In the genomic region with DNA sequence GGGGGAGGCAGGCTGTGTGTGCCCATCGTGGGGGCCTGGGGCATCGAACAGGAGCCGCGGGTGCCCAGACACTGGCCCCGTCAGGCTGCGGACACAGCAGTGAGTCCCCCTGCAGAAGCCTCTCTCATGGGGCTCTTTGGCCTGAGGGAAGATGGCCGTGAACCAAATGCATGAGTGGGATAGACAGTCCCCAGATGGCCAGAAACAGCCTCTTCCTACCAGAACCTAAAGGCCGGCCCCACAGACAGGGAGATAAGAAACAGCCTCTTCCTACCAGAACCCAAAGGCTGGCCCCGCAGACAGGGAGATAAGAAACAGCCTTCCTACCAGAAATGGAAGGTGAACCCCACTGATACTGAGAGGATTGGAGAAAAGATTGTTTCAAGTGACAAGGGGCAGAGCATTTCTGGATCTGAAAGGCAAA, we compare ENCODE assay signal across 21 cellular contexts. TPM values are rescaled to one million over a fixed set of nuclear protein-coding genes. Genes with fewer than 3 reads are reported as not detected.
DNase-seq lines count a peak whose midpoint lies in the region; ATAC-seq and TF ChIP-seq lines count a peak whose summit lies in the region.
"Had no signal": no experiment of that assay in that cellular context is flagged by ENCODE, and none has a peak within 500 bp of the region (broad histone marks: within the 10 kb centered on the region; RNA-seq: fewer than 3 reads in every experiment).

No MANE protein-coding gene starts in this region.

- intact Hi-C loops in activated T-helper 2 cell treated with anti-CD3 and anti-CD28 coated beads, Interferon-gamma antibody, Interleukin-2, Interleukin-4, amounts not matched to agents 10 μg/mL and 5 μg/mL and 100 μg/mL, durations not matched to agents 14 hours and 24 hours and 36 hours (cut with micrococcal nuclease) = no loop called here

- ATAC-seq in activated naive CD4-positive, alpha-beta T cell treated with anti-CD3 and anti-CD28 coated beads, Interleukin-2, amount 50 U/mL, for 72 hours = no peak
- no peak for ATAC-seq in GM21526 (IDR thresholded peaks at IDR 0.05; ENCODE audit: low FRiP score, unreplicated experiment)

- H3K27ac ChIP-seq in HUES48 (ENCODE audit: low read depth, low read length) = peak overlapping the region; percentile 47
- H3K27ac ChIP-seq: upper lobe of left lung had no signal

- TF ChIP-seq CTCF in mesothelial cell of epicardium (IDR thresholded peaks at IDR 0.05; ENCODE audit: unreplicated experiment) = no peak

- H3K4me1 Mint-ChIP-seq in activated T-helper 2 cell treated with anti-CD3 and anti-CD28 coated beads, Interferon-gamma antibody, Interleukin-2, Interleukin-4, amounts not matched to agents 10 μg/mL and 5 μg/mL and 100 μg/mL, durations not matched to agents 14 hours and 24 hours and 36 hours (ENCODE audit: low read depth) = peaks cover 21% of the 10 kb centered on the region
- peaks cover 2% of the 10 kb centered on the region for H3K4me1 Mint-ChIP-seq in mesothelial cell of epicardium
- H3K4me1 Mint-ChIP-seq: neural crest cell had no signal

- H3K27me3 Mint-ChIP-seq in activated T-helper 2 cell treated with anti-CD3 and anti-CD28 coated beads, Interferon-gamma antibody, Interleukin-2, Interleukin-4, amounts not matched to agents 10 μg/mL and 5 μg/mL and 100 μg/mL, durations not matched to agents 14 hours and 24 hours and 36 hours (ENCODE audit: low read depth) = no peaks in the 10 kb centered on the region
- no peaks in the 10 kb centered on the region for H3K27me3 Mint-ChIP-seq in mesothelial cell of epicardium (ENCODE audit: low read depth)
- H3K27me3 Mint-ChIP-seq: CD4-positive, CD25-positive, alpha-beta regulatory T cell; progenitor cell of endocrine pancreas had no signal

- peaks cover 93% of the 10 kb centered on the region for H3K36me3 ChIP-seq in HUES48 (ENCODE audit: control insufficient read depth, insufficient read depth, low read length)

- no peaks in the 10 kb centered on the region for H3K4me1 ChIP-seq in HUES48 (ENCODE audit: control insufficient read depth, insufficient read depth, low read length)
- H3K4me1 ChIP-seq: upper lobe of left lung had no signal

- no peaks in the 10 kb centered on the region for H3K9me3 Mint-ChIP-seq in activated naive CD4-positive, alpha-beta T cell treated with anti-CD3 and anti-CD28 coated beads, Interleukin-2, amount 50 U/mL, for 72 hours
- H3K9me3 Mint-ChIP-seq in activated T-helper 2 cell treated with anti-CD3 and anti-CD28 coated beads, Interferon-gamma antibody, Interleukin-2, Interleukin-4, amounts not matched to agents 10 μg/mL and 5 μg/mL and 100 μg/mL, durations not matched to agents 14 hours and 24 hours and 36 hours = no peaks in the 10 kb centered on the region
- H3K9me3 Mint-ChIP-seq in mesothelial cell of epicardium = no peaks in the 10 kb centered on the region
- H3K9me3 Mint-ChIP-seq: neural crest cell had no signal

- H3K27me3 ChIP-seq in HUES48 (ENCODE audit: control insufficient read depth, insufficient read depth, low read length) = no peaks in the 10 kb centered on the region
- H3K27me3 ChIP-seq: upper lobe of left lung had no signal

- no peak for DNase-seq in activated naive CD4-positive, alpha-beta T cell treated with anti-CD3 and anti-CD28 coated beads, Interleukin-2, amount 50 U/mL, for 72 hours (ENCODE audit: low spot score in 2 of 2)
- DNase-seq in activated naive CD4-positive, alpha-beta T cell treated with anti-CD3 and anti-CD28 coated beads, Interleukin-2, amount 50 U/mL, for 16 hours = no peak
- DNase-seq in activated T-helper 2 cell treated with anti-CD3 and anti-CD28 coated beads, Interferon-gamma antibody, Interleukin-2, Interleukin-4, amounts not matched to agents 10 μg/mL and 5 μg/mL and 100 μg/mL, durations not matched to agents 14 hours and 24 hours and 36 hours (ENCODE audit: low spot score) = no peak
- DNase-seq in mesothelial cell of epicardium (ENCODE audit: low spot score in 2 of 2, unreplicated experiment in 2 of 2) (no peak), SW 1271 (lab: John Stamatoyannopoulos, UW) (no peak)
- DNase-seq: activated effector memory CD4-positive, alpha-beta T cell treated with Interleukin-2 at 50 U/mL for 16 hours; CD4-positive, CD25-positive, alpha-beta regulatory T cell; dermis blood vessel endothelial cell; GDM1; HCEC 1CT; KG1; midbrain; NCI-H1436 treated with DMSO at 0.1 percent for 48 hours; NCI-H510A; NK-92 treated with Interleukin-12 subunit alpha and Interleukin-12 subunit beta, amount 100 ng/mL, for 24 hours; upper lobe of left lung had no signal

- no peak overlapping the region for H3K4me3 ChIP-seq in HUES48 (ENCODE audit: low read depth, low read length)
- H3K4me3 ChIP-seq: upper lobe of left lung had no signal

- peak overlapping the region; percentile 51 to 97 for H3K27ac Mint-ChIP-seq in activated naive CD4-positive, alpha-beta T cell treated with anti-CD3 and anti-CD28 coated beads, Interleukin-2, amount 50 U/mL, for 72 hours
- peak overlapping the region; percentile 95 for H3K27ac Mint-ChIP-seq in activated T-helper 2 cell treated with anti-CD3 and anti-CD28 coated beads, Interferon-gamma antibody, Interleukin-2, Interleukin-4, amounts not matched to agents 10 μg/mL and 5 μg/mL and 100 μg/mL, durations not matched to agents 14 hours and 24 hours and 36 hours
- peak overlapping the region; percentile 85 for H3K27ac Mint-ChIP-seq in mesothelial cell of epicardium

- H3K9me3 ChIP-seq in HUES48 (ENCODE audit: control insufficient read depth, insufficient read depth, low read length) = no peaks in the 10 kb centered on the region
- H3K9me3 ChIP-seq: upper lobe of left lung had no signal

- peaks cover 21 to 72% of the 10 kb centered on the region in 2 donors for H3K36me3 Mint-ChIP-seq in activated naive CD4-positive, alpha-beta T cell treated with anti-CD3 and anti-CD28 coated beads, Interleukin-2, amount 50 U/mL, for 72 hours
- peaks cover 89% of the 10 kb centered on the region for H3K36me3 Mint-ChIP-seq in activated T-helper 2 cell treated with anti-CD3 and anti-CD28 coated beads, Interferon-gamma antibody, Interleukin-2, Interleukin-4, amounts not matched to agents 10 μg/mL and 5 μg/mL and 100 μg/mL, durations not matched to agents 14 hours and 24 hours and 36 hours (ENCODE audit: low read depth)
- H3K36me3 Mint-ChIP-seq in mesothelial cell of epicardium = peaks cover 58% of the 10 kb centered on the region

- H3K9ac ChIP-seq in HUES48 (ENCODE audit: low read depth, low read length) = no peak overlapping the region

- no peak overlapping the region for H3K4me3 Mint-ChIP-seq in activated T-helper 2 cell treated with anti-CD3 and anti-CD28 coated beads, Interferon-gamma antibody, Interleukin-2, Interleukin-4, amounts not matched to agents 10 μg/mL and 5 μg/mL and 100 μg/mL, durations not matched to agents 14 hours and 24 hours and 36 hours (ENCODE audit: low read depth)
- H3K4me3 Mint-ChIP-seq in mesothelial cell of epicardium = peak overlapping the region; percentile 24
- H3K4me3 Mint-ChIP-seq: CD4-positive, CD25-positive, alpha-beta regulatory T cell; neural crest cell had no signal

RNA-seq across cellular contexts. Expression of a gene that starts 16.6 kb away (rescaled TPM):
- total RNA-seq in activated naive CD4-positive, alpha-beta T cell treated with anti-CD3 and anti-CD28 coated beads, Interleukin-2, amount 50 U/mL, for 72 hours = not detected
- not detected in 2 replicates for total RNA-seq in activated T-helper 2 cell treated with anti-CD3 and anti-CD28 coated beads, Interferon-gamma antibody, Interleukin-2, Interleukin-4, amounts not matched to agents 10 μg/mL and 5 μg/mL and 100 μg/mL, durations not matched to agents 14 hours and 24 hours and 36 hours
- not detected in 3 replicates for total RNA-seq in mesothelial cell of epicardium
- total RNA-seq: CD4-positive, CD25-positive, alpha-beta regulatory T cell; dermis blood vessel endothelial cell; neural crest cell; progenitor cell of endocrine pancreas; subcutaneous adipose tissue; upper lobe of left lung had no signal

RNA-seq across cellular contexts. Expression of a gene that starts 20.8 kb away (rescaled TPM):
- 100 to 1,000 TPM in 1 of 2 donors, 10 to 100 TPM in 1; 96.5 to 123 TPM for total RNA-seq in activated naive CD4-positive, alpha-beta T cell treated with anti-CD3 and anti-CD28 coated beads, Interleukin-2, amount 50 U/mL, for 72 hours
- 134 and 135 TPM in 2 replicates for total RNA-seq in activated T-helper 2 cell treated with anti-CD3 and anti-CD28 coated beads, Interferon-gamma antibody, Interleukin-2, Interleukin-4, amounts not matched to agents 10 μg/mL and 5 μg/mL and 100 μg/mL, durations not matched to agents 14 hours and 24 hours and 36 hours
- total RNA-seq in mesothelial cell of epicardium = 66.3 to 68.5 TPM (median 67.5 TPM) in 3 replicates

RNA-seq across cellular contexts. Expression of a gene that starts 39.8 kb away (rescaled TPM):
- 10 to 100 TPM; 52.6 to 81.1 TPM for total RNA-seq in activated naive CD4-positive, alpha-beta T cell treated with anti-CD3 and anti-CD28 coated beads, Interleukin-2, amount 50 U/mL, for 72 hours
- total RNA-seq in activated T-helper 2 cell treated with anti-CD3 and anti-CD28 coated beads, Interferon-gamma antibody, Interleukin-2, Interleukin-4, amounts not matched to agents 10 μg/mL and 5 μg/mL and 100 μg/mL, durations not matched to agents 14 hours and 24 hours and 36 hours = 80.1 and 89.6 TPM in 2 replicates
- total RNA-seq in mesothelial cell of epicardium = 41.4 to 47.6 TPM (median 42.9 TPM) in 3 replicates

RNA-seq across cellular contexts. Expression of a gene that starts 47.1 kb away (rescaled TPM):
- 10 to 100 TPM; 21.2 to 31.5 TPM for total RNA-seq in activated naive CD4-positive, alpha-beta T cell treated with anti-CD3 and anti-CD28 coated beads, Interleukin-2, amount 50 U/mL, for 72 hours
- 17.0 and 18.9 TPM in 2 replicates for total RNA-seq in activated T-helper 2 cell treated with anti-CD3 and anti-CD28 coated beads, Interferon-gamma antibody, Interleukin-2, Interleukin-4, amounts not matched to agents 10 μg/mL and 5 μg/mL and 100 μg/mL, durations not matched to agents 14 hours and 24 hours and 36 hours
- 20.3 to 21.1 TPM (median 20.8 TPM) in 3 replicates for total RNA-seq in mesothelial cell of epicardium
